8 cellular contexts compared by ENCODE assay signal in the genomic region with DNA sequence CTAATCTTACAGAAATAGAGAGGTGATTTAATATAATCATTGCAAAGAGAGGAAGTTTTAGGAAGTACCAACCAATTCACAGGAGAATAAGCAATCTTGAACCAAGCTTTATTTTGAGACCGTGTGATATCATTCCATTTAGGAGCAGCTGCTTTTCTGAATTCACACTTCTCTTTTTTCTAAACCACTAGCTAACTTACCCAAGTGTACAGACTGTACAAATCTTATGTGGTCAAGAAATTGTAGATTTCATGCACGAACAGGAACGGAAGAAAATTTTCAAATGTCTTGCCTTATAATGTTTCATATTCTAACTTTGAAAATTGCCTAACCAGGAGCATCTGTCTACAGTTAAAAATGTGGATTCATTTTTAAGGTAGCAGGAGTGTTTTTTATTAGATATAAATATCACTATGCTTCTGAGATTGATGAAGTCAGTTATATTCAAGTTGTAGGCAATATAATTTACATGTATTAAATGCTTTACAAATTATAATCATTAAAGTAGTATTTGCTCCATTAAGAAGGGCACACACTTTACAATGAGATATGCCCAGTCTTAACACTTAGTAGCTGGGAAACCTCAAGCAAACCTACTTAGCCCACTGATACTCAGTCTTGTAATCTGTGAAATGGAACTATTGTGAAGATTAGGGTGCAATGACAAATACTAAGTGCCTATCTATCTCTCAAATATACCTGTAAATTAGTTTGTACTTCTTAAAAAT.
DNase-seq lines count a peak whose midpoint lies in the region; ATAC-seq and TF ChIP-seq lines count a peak whose summit lies in the region.

No MANE protein-coding gene starts in this region.

- no peaks in the 10 kb centered on the region for H3K27me3 ChIP-seq in ovary

- H3K4me1 ChIP-seq in ovary (ENCODE audit: insufficient read depth) = no peaks in the 10 kb centered on the region

- no peak for TF ChIP-seq POLR2A in ovary (IDR thresholded peaks at IDR 0.05)

- H3K4me3 ChIP-seq in ovary = no peak overlapping the region

- 61 to 68% (median 66%) methylated on average over 3 of the region's 3 CpGs for WGBS in ovary, 3 donors

- no peak overlapping the region for H3K27ac ChIP-seq in ovary

- H3K9me3 ChIP-seq in ovary = no peaks in the 10 kb centered on the region

- peak; percentile 93 for DNase-seq in AML-193 (lab: John Stamatoyannopoulos, UW)
- DNase-seq in SKM-1 treated with dmso at 0.1 percent for 144 hours (lab: John Stamatoyannopoulos, UW; ENCODE audit: unreplicated experiment) = peak; percentile 96
- no peak for DNase-seq in 8988T
- DNase-seq in T-helper 9 cell = no peak
- DNase-seq in hippocampal formation (lab: John Stamatoyannopoulos, UW) = no peak
- no peak for DNase-seq in ovary

- no peak for TF ChIP-seq CTCF in ovary (IDR thresholded peaks at IDR 0.05)

- no peaks in the 10 kb centered on the region for H3K36me3 ChIP-seq in ovary

- intact Hi-C loops in ovary (cut with DNase I) = no loop called here

- no peak for TF ChIP-seq EP300 in ovary (IDR thresholded peaks at IDR 0.05)

- ATAC-seq in GM19395 (IDR thresholded peaks at IDR 0.05; ENCODE audit: unreplicated experiment) = peak; percentile 92
- peak; percentile 88 for ATAC-seq in HG03064 (IDR thresholded peaks at IDR 0.05; ENCODE audit: low read depth, unreplicated experiment)

Comparison
In these comparisons a context has a peak if more than half of its experiments do, and no peak if none do; other contexts are left out.
1. DNase-seq: peak in AML-193 (2 of 2) and SKM-1 treated with dmso at 0.1 percent for 144 hours (single experiment); none in 8988T (single experiment), T-helper 9 cell (single experiment), hippocampal formation (0 of 2) and ovary (0 of 5).